ENCODE assay signal across 9 cellular contexts in genomic region chr2:222939208-222939846, GRCh38.
DNase-seq lines count a peak whose midpoint lies in the region; ATAC-seq and TF ChIP-seq lines count a peak whose summit lies in the region.
"Had no signal": no experiment of that assay in that cellular context is flagged by ENCODE, and none has a peak within 500 bp of the region (broad histone marks: within the 10 kb centered on the region; RNA-seq: fewer than 3 reads in every experiment).

No MANE protein-coding gene starts in this region.

- H3K4me1 ChIP-seq in CD4-positive, alpha-beta memory T cell (ENCODE audit: insufficient read depth, low read length) = no peaks in the 10 kb centered on the region
- no peaks in the 10 kb centered on the region for H3K4me1 ChIP-seq in OCI-LY7 (ENCODE audit: insufficient read depth, low read length, poor library complexity, severe bottlenecking)

- TF ChIP-seq CTCF in OCI-LY7 (conservative IDR thresholded peaks at IDR 0.05; ENCODE audit: low read length) = peak; percentile 96

- peak overlapping the region in 1 of 8 donors; percentile 9 for H3K4me3 Mint-ChIP-seq in CD4-positive, alpha-beta memory T cell
- H3K4me3 Mint-ChIP-seq: activated naive CD8-positive, alpha-beta T cell had no signal

- no peak overlapping the region for H3K4me3 ChIP-seq in CD4-positive, alpha-beta memory T cell (ENCODE audit: low read length in 2 of 2)
- no peak overlapping the region for H3K4me3 ChIP-seq in OCI-LY7 (ENCODE audit: low read depth, low read length, poor library complexity, severe bottlenecking)

- ATAC-seq in GM18873 (IDR thresholded peaks at IDR 0.05; ENCODE audit: low FRiP score, unreplicated experiment) (peak; percentile 82), HG03135 (IDR thresholded peaks at IDR 0.05; ENCODE audit: unreplicated experiment) (peak; percentile 84)

- H3K9me3 ChIP-seq in CD4-positive, alpha-beta memory T cell (ENCODE audit: control insufficient read depth in 1 of 2, low read length in 2 of 2) = no peaks in the 10 kb centered on the region
- H3K9me3 ChIP-seq in OCI-LY7 (ENCODE audit: low read length) = peaks cover 11% of the 10 kb centered on the region; the same call in 1 of the 2 replicates

- no peaks in the 10 kb centered on the region for H3K27me3 ChIP-seq in CD4-positive, alpha-beta memory T cell (ENCODE audit: insufficient read depth, low read length)

- H3K9me3 Mint-ChIP-seq in CD4-positive, alpha-beta memory T cell = peaks cover 0 to 28% (median 19%) of the 10 kb centered on the region in 8 donors

- DNase-seq in CD4-positive, alpha-beta memory T cell = peak in 4 of 5 donors; percentile 33 to 45 (median 38)
- DNase-seq in OCI-LY7 (ENCODE audit: low spot score) (peak; percentile 73), activated T-cell treated with anti-CD3 and anti-CD28 coated beads for 1 hour (ENCODE audit: low read depth) (peak; percentile 11), fibroblast of peridontal ligament (ENCODE audit: extremely low read depth) (peak; percentile 77), pons (ENCODE audit: low spot score) (peak; percentile 37), GOT3 (lab: John Stamatoyannopoulos, UW) (no peak)

- no peaks in the 10 kb centered on the region for H3K36me3 ChIP-seq in CD4-positive, alpha-beta memory T cell (ENCODE audit: insufficient read depth, low read length)
- peaks cover 57% of the 10 kb centered on the region for H3K36me3 ChIP-seq in OCI-LY7 (ENCODE audit: insufficient read depth, low read length)

- POLR2A ChIA-PET in CD4-positive, alpha-beta memory T cell (lab: Charles Lee; ENCODE audit: partially characterized antibody) = no interaction called here
- POLR2A ChIA-PET in OCI-LY7 (lab: Charles Lee) = interaction anchor here (0.6 to 1.9 kb wide), 6 partner anchors 8 to 236 kb away, joined by 3 to 7 read pairs (median 4); no protein-coding TSS in a partner anchor

- H4K20me1 ChIP-seq in OCI-LY7 (ENCODE audit: insufficient read depth, low read length) = no peaks in the 10 kb centered on the region

- H3K27me3 Mint-ChIP-seq in CD4-positive, alpha-beta memory T cell = no peaks in the 10 kb centered on the region
- H3K27me3 Mint-ChIP-seq: activated naive CD8-positive, alpha-beta T cell had no signal

- H3K79me2 ChIP-seq in OCI-LY7 (ENCODE audit: insufficient read depth, low read depth, low read length) = no peaks in the 10 kb centered on the region

- H2AFZ ChIP-seq in OCI-LY7 (ENCODE audit: low read length) = no peak overlapping the region

- intact Hi-C loops in CD4-positive, alpha-beta memory T cell (cut with micrococcal nuclease) = loop anchor here (1.0 kb wide), 2 partner anchors 142 to 231 kb away; no protein-coding TSS in a partner anchor
- intact Hi-C loops in OCI-LY7 (cut with micrococcal nuclease; ENCODE audit: unreplicated experiment) = loop anchor here (1.0 kb wide), 4 partner anchors 24 to 249 kb away; no protein-coding TSS in a partner anchor

- no peak overlapping the region for H3K4me2 ChIP-seq in OCI-LY7 (ENCODE audit: low read length)

- no peak overlapping the region for H3K27ac ChIP-seq in CD4-positive, alpha-beta memory T cell (ENCODE audit: low read depth, low read length)
- H3K27ac ChIP-seq in OCI-LY7 (ENCODE audit: low read depth, low read length, poor library complexity, severe bottlenecking) = no peak overlapping the region

- H3K27ac Mint-ChIP-seq in CD4-positive, alpha-beta memory T cell = no peak overlapping the region
- H3K27ac Mint-ChIP-seq: activated naive CD8-positive, alpha-beta T cell had no signal

- CTCF ChIA-PET in CD4-positive, alpha-beta memory T cell (lab: Charles Lee; ENCODE audit: partially characterized antibody) = interaction anchor here (1.1 to 3.5 kb wide), 8 partner anchors 9 to 232 kb away, joined by 3 to 17 read pairs (median 6); no protein-coding TSS in a partner anchor
- CTCF ChIA-PET in OCI-LY7 (lab: Charles Lee; ENCODE audit: unreplicated experiment) = interaction anchor here (0.5 to 1.9 kb wide), 9 partner anchors 8 to 588 kb away, joined by 3 to 5 read pairs (median 3); no protein-coding TSS in a partner anchor

- H3K9me2 ChIP-seq in OCI-LY7 (ENCODE audit: insufficient read depth, low read length) = no peaks in the 10 kb centered on the region

- peaks cover 0 to 1% (median 0%) of the 10 kb centered on the region in 4 donors for H3K4me1 Mint-ChIP-seq in CD4-positive, alpha-beta memory T cell

- peaks cover 39 to 50% of the 10 kb centered on the region in 2 donors for H3K36me3 Mint-ChIP-seq in CD4-positive, alpha-beta memory T cell

- no TSS peak for BruUV-seq in OCI-LY7 (replicated peaks; lab: Mats Ljungman, UMichigan)
